24 cellular contexts compared by ENCODE assay signal in the genomic region with DNA sequence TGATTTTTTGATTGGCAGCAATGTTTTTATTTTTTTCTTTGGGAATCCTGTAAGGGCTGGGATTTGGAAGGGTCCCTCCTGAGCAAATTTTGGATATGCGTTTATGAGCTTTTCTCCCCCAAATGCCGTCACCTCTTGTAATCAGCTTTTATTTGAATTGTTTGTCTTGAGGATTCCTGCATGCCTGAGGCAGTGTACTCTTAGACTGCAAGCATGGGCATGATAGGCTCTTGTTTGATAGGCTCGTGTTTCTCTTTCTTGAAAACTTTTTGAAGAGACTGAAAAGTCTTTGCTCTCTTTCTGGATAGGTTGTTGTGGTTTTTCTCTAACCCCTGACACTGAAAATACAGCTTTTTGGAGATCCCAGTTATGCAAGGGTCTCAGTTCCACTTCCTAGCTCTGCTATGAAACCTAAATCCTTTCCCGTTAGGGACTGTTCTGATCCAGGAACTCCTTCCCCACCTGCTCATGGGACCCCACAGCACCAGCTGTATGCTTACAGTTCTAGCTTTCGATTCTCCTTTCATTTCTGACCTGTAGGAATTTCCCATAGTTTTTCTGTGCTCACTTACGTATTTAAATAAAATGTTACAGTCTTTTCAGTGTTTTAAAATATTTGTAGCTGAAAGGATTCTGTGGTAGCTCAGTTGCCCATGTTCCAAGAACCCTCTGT. TPM values are rescaled to one million over a fixed set of nuclear protein-coding genes. Genes with fewer than 3 reads are reported as not detected.
DNase-seq lines count a peak whose midpoint lies in the region; ATAC-seq and TF ChIP-seq lines count a peak whose summit lies in the region.
"Had no signal": no experiment of that assay in that cellular context is flagged by ENCODE, and none has a peak within 500 bp of the region (broad histone marks: within the 10 kb centered on the region; RNA-seq: fewer than 3 reads in every experiment).

No MANE protein-coding gene starts in this region.

- 52% methylated on average over 6 of the region's 6 CpGs for WGBS in prostate gland
- WGBS in spleen, 5 donors: 64 to 78% (median 71%) methylated on average over 6 of the region's 6 CpGs

- H3K9me3 ChIP-seq in Panc1 (ENCODE audit: control insufficient read depth, insufficient read depth, low read depth, low read length) (no peaks in the 10 kb centered on the region), prostate gland (no peaks in the 10 kb centered on the region), spleen (peaks cover 0 to 4% (median 0%) of the 10 kb centered on the region in 8 donors)
- H3K9me3 ChIP-seq: neutrophil, uterus had no signal

- intact Hi-C loops in Panc1 (cut with micrococcal nuclease; ENCODE audit: unreplicated experiment) (no loop called here), prostate gland (cut with DNase I) (no loop called here), spleen (cut with DNase I; ENCODE audit: low total_unique reads) (no loop called here)

- no peaks in the 10 kb centered on the region for H3K9me2 ChIP-seq in GM23338 (ENCODE audit: insufficient read depth)

- BruUV-seq in Panc1 (replicated peaks; lab: Mats Ljungman, UMichigan): no TSS peak

- H3K27me3 ChIP-seq in GM23338 (ENCODE audit: insufficient read depth) (no peaks in the 10 kb centered on the region), Panc1 (ENCODE audit: control insufficient read depth, insufficient read depth, low read length) (no peaks in the 10 kb centered on the region), prostate gland (replicated peaks; ENCODE audit: insufficient read depth) (no peaks in the 10 kb centered on the region), spleen (replicated peaks in 1 of 7) (peaks cover 0 to 12% (median 0%) of the 10 kb centered on the region in 7 donors)
- H3K27me3 ChIP-seq: neutrophil, uterus had no signal

- no peaks in the 10 kb centered on the region for H3K36me3 ChIP-seq in GM23338 (ENCODE audit: insufficient read depth)
- no peaks in the 10 kb centered on the region for H3K36me3 ChIP-seq in Panc1 (ENCODE audit: control insufficient read depth, insufficient read depth, low read length)
- H3K36me3 ChIP-seq in prostate gland: no peaks in the 10 kb centered on the region
- no peaks in the 10 kb centered on the region for H3K36me3 ChIP-seq in spleen
- H3K36me3 ChIP-seq: neutrophil, uterus had no signal

- peak; percentile 58 for ATAC-seq in GM23338
- ATAC-seq in Panc1: peak; percentile 70
- ATAC-seq: HCT116; left cardiac atrium; stimulated activated naive CD8-positive, alpha-beta T cell treated with anti-CD3 and anti-CD28 coated beads, Interleukin-15, Interleukin-2, amounts not matched to agents 100 U/mL and 50 U/mL, for 24 hours had no signal

- H3K27ac ChIP-seq in GM23338 (ENCODE audit: low read depth) (no peak overlapping the region), Panc1 (ENCODE audit: low read length) (peak overlapping the region; percentile 80), epithelial cell of prostate (peak overlapping the region; percentile 32), prostate gland (peak overlapping the region in 1 of 2 donors; percentile 41), spleen (no peak overlapping the region)
- H3K27ac ChIP-seq: neutrophil, PC-9, uterus had no signal

- peaks cover 3% of the 10 kb centered on the region; the same call in 1 of the 3 replicates for H3K36me3 Mint-ChIP-seq in GM23338 (ENCODE audit: low read depth)

- H2AFZ ChIP-seq in GM23338: no peak overlapping the region
- H2AFZ ChIP-seq: PC-9 had no signal

- peaks cover 7% of the 10 kb centered on the region for H3K4me1 ChIP-seq in GM23338 (ENCODE audit: insufficient read depth)
- H3K4me1 ChIP-seq in Panc1 (ENCODE audit: control insufficient read depth, insufficient read depth, low read length): peaks cover 23% of the 10 kb centered on the region
- no peaks in the 10 kb centered on the region for H3K4me1 ChIP-seq in prostate gland (replicated peaks)
- peaks cover 3 to 22% (median 10%) of the 10 kb centered on the region in 6 donors for H3K4me1 ChIP-seq in spleen
- H3K4me1 ChIP-seq: uterus had no signal

- H3F3A ChIP-seq in GM23338 (replicated peaks; ENCODE audit: low read depth): no peaks in the 10 kb centered on the region

- peak overlapping the region; percentile 11; the same call in 1 of the 2 replicates for H3K4me2 ChIP-seq in GM23338
- H3K4me2 ChIP-seq: PC-9 had no signal

- peaks cover 1% of the 10 kb centered on the region for H3K27me3 Mint-ChIP-seq in GM23338 (ENCODE audit: insufficient read depth, low read depth, poor library complexity)

- H3K27ac Mint-ChIP-seq in GM23338: peak overlapping the region; percentile 22
- H3K27ac Mint-ChIP-seq: CD8-positive, alpha-beta memory T cell had no signal

- no peak overlapping the region for H3K4me3 ChIP-seq in GM23338
- H3K4me3 ChIP-seq in Panc1 (ENCODE audit: low read depth in 2 of 2, low read length in 2 of 2): peak overlapping the region; percentile 4 to 48; a peak in 3 of 4 replicates
- H3K4me3 ChIP-seq in prostate gland: no peak overlapping the region
- H3K4me3 ChIP-seq in spleen: no peak overlapping the region
- H3K4me3 ChIP-seq: PC-9, uterus had no signal

- POLR2A ChIA-PET in Panc1 (lab: Charles Lee): interaction anchor here (0.6 kb wide), 1 partner anchor 42 kb away, joined by 3 read pairs; no protein-coding TSS in a partner anchor

- CTCF ChIA-PET in Panc1 (lab: Charles Lee): interaction anchor here (0.5 kb wide), 1 partner anchor 35 kb away, joined by 4 read pairs; no protein-coding TSS in a partner anchor

- in situ Hi-C loops in Panc1 (cut with HindIII; ENCODE audit: low pct_unique_long_range_greater_than_20kb, low sequenced_read_pairs): no loop called here

- peaks cover 16% of the 10 kb centered on the region for H3K4me1 Mint-ChIP-seq in GM23338
- H3K4me1 Mint-ChIP-seq: CD8-positive, alpha-beta memory T cell had no signal

- TF ChIP-seq POLR2A in prostate gland (IDR thresholded peaks at IDR 0.05): no peak
- no peak for TF ChIP-seq POLR2A in spleen (IDR thresholded peaks at IDR 0.05)

- H3K4me3 Mint-ChIP-seq in GM23338: no peak overlapping the region
- H3K4me3 Mint-ChIP-seq: CD8-positive, alpha-beta memory T cell had no signal

- TF ChIP-seq CTCF in GM23338 (conservative IDR thresholded peaks at IDR 0.05; ENCODE audit: low read depth in 2 of 2) (no peak), Panc1 (IDR thresholded peaks at IDR 0.05) (no peak), prostate gland (IDR thresholded peaks at IDR 0.05) (no peak), spleen (IDR thresholded peaks at IDR 0.05 in 8 of 11, conservative IDR thresholded peaks at IDR 0.05 in 3 of 11) (no peak)

- H4K20me1 ChIP-seq in GM23338 (replicated peaks; ENCODE audit: insufficient read depth): no peaks in the 10 kb centered on the region; the same call in 1 of the 2 replicates

- H3K79me2 ChIP-seq in GM23338 (replicated peaks; ENCODE audit: insufficient read depth): peaks cover 61% of the 10 kb centered on the region

- H3K9me3 Mint-ChIP-seq in GM23338: peaks cover 2% of the 10 kb centered on the region; the same call in 1 of the 3 replicates
- H3K9me3 Mint-ChIP-seq: CD8-positive, alpha-beta memory T cell had no signal

- DNase-seq in GM23338 (ENCODE audit: low spot score): peak; percentile 31
- no peak for DNase-seq in Panc1 (ENCODE audit: low read depth, low spot score)
- DNase-seq in epithelial cell of prostate (ENCODE audit: low read depth, low spot score): peak; percentile 12
- peak; percentile 36 for DNase-seq in prostate gland (ENCODE audit: low spot score)
- no peak for DNase-seq in NCI-H1694 treated with DMSO at 0.1 percent for 48 hours (lab: John Stamatoyannopoulos, UW)
- no peak for DNase-seq in hippocampal formation (lab: John Stamatoyannopoulos, UW)
- no peak for DNase-seq in spleen
- DNase-seq in activated CD4-positive, CD25-positive, alpha-beta regulatory T cell (lab: John Stamatoyannopoulos, UW): no peak
- DNase-seq: activated CD4-positive, alpha-beta T cell treated with anti-CD3 and anti-CD28 coated beads, Interleukin-2, amount 50 U/mL, for 1 hour; activated CD8-positive, alpha-beta memory T cell treated with anti-CD3 and anti-CD28 coated beads, Interleukin-2, amount 50 U/mL, for 48 hours; activated gamma-delta T cell; anterior cingulate cortex; CD8-positive, alpha-beta memory T cell; KBM-7; left cardiac atrium; NCI-H1092 treated with DMSO at 0.1 percent for 48 hours; NCI-H2107; NCI-H526; PC-9; retina; stimulated activated naive CD8-positive, alpha-beta T cell treated with anti-CD3 and anti-CD28 coated beads, Interleukin-15, Interleukin-2, amounts not matched to agents 100 U/mL and 50 U/mL, for 24 hours; uterus had no signal

TF ChIP-seq in GM23338, 12 proteins besides CTCF, POLR2A, EP300 and RAD21 (continues in another document):
- TF ChIP-seq, protein P1, sequence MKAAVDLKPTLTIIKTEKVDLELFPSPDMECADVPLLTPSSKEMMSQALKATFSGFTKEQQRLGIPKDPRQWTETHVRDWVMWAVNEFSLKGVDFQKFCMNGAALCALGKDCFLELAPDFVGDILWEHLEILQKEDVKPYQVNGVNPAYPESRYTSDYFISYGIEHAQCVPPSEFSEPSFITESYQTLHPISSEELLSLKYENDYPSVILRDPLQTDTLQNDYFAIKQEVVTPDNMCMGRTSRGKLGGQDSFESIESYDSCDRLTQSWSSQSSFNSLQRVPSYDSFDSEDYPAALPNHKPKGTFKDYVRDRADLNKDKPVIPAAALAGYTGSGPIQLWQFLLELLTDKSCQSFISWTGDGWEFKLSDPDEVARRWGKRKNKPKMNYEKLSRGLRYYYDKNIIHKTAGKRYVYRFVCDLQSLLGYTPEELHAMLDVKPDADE (IDR thresholded peaks at IDR 0.05): no peak
- no peak for TF ChIP-seq ZNF114 (CRISPR knock-in tag; IDR thresholded peaks at IDR 0.05)

RNA-seq across cellular contexts. Expression of a gene that starts 17.2 kb away (rescaled TPM):
- total RNA-seq in GM23338 (2014; rRNA removed; shearing (Covaris generic)): 27.6 and 28.8 TPM in 2 replicates
- polyA plus RNA-seq in GM23338 (2016; fragmentation: Nextera tagmentation; extraction: Ambion mirVana): 40.9 and 42.5 TPM in 2 replicates
- total RNA-seq in Panc1 (2021; ENCODE audit: unreplicated experiment): 80.8 TPM
- polyA plus RNA-seq in Panc1 (2012; ENCODE audit: insufficient read length): 54.4 TPM
- total RNA-seq in prostate gland: 10 to 100 TPM; 21.8 to 43.7 TPM
- total RNA-seq in spleen: 10 to 100 TPM; 30.1 to 52.6 (median 47.0) TPM
- 10 to 100 TPM; 39.7 to 53.0 (median 42.5) TPM for polyA plus RNA-seq in spleen
- polyA plus RNA-seq: CD8-positive, alpha-beta memory T cell had no signal

RNA-seq across cellular contexts. Expression of a gene that starts 34.0 kb away (rescaled TPM):
- not detected in 2 replicates for total RNA-seq in GM23338 (2014; rRNA removed; shearing (Covaris generic))
- not detected in 2 replicates for polyA plus RNA-seq in GM23338 (2016; fragmentation: Nextera tagmentation; extraction: Ambion mirVana)
- 147 TPM for total RNA-seq in Panc1 (2021; ENCODE audit: unreplicated experiment)
- 128 TPM for polyA plus RNA-seq in Panc1 (2012; ENCODE audit: insufficient read length)
- total RNA-seq in prostate gland: 100 to 1,000 TPM in 1 of 2 donors, 10 to 100 TPM in 1; 74.6 to 290 TPM
- total RNA-seq in spleen: not detected
- under 1 TPM; 0.17 to 0.38 (median 0.28) TPM for polyA plus RNA-seq in spleen
- total RNA-seq: CD8-positive, alpha-beta memory T cell; left cardiac atrium had no signal
- polyA plus RNA-seq: CD8-positive, alpha-beta memory T cell had no signal

Comparison
In these comparisons a context has a peak if more than half of its experiments do, and no peak if none do; other contexts are left out.
1. DNase-seq: peak in GM23338 (single experiment), epithelial cell of prostate (single experiment) and prostate gland (single experiment); none in Panc1 (single experiment), NCI-H1694 treated with DMSO at 0.1 percent for 48 hours (single experiment), hippocampal formation (0 of 2), spleen (single experiment) and activated CD4-positive, CD25-positive, alpha-beta regulatory T cell (0 of 4).
2. H3K27ac ChIP-seq: peak in Panc1 (single experiment) and epithelial cell of prostate (single experiment); none in GM23338 (single experiment) and spleen (0 of 8).
3. H3K4me3 ChIP-seq: peak in Panc1 (2 of 2); none in GM23338 (single experiment), prostate gland (0 of 2) and spleen (0 of 8).
4. RNA of a gene that starts 34.0 kb away (total RNA-seq): 74.6 to 290 TPM in prostate gland and 147 TPM in Panc1 (single experiment); not detected in GM23338 and not detected in spleen; every median in the first group is over 10 times any median in the second.